In the genomic region with DNA sequence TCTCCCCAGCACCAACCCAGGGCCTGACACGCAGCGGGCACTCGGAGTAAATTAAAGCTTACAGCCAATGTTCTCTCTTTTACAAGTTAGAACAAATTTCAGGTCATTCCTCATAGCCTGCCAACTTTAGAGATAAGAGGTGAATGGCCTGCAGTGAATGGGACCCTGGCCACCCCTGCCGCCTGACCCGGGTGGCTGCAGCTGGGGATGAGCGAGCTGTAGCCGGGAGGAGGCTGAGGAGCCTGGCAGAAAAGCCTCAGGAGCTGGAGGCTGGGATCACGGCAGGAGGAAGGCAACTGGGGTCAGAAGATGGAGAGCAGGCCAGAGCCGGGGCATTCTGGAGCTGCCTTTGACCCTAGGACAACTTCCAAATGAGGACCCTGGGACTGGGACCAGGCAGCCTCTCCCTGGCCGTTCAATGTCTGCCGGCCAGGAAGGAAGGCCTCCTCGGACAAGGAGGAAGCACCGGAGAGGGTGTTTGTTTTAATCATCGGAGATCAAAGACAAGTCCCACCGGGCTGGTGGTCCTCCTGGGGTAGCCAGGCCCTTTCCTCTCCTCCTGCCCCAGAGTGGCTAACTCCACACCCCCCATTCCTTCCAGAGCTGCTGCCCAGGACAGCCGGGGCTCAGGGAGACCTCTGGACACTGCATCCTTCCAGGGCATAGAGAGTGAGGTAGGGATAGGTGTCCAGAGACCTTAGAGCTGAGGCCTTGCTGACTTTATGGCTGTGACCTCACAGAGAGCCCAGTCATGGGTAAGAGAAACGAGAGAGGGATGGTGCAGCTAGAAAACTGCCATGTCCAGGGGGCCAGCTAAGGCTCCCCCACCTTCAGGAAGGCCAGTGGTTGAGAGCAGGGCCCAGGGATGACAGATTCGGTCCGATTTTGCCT, we compare ENCODE assay signal across 20 cellular contexts.
"Had no signal": no experiment of that assay in that cellular context is flagged by ENCODE, and none has a peak within 500 bp of the region (broad histone marks: within the 10 kb centered on the region; RNA-seq: fewer than 3 reads in every experiment).

No MANE protein-coding gene starts in this region.

- ATAC-seq: activated CD8-positive, alpha-beta T cell treated with anti-CD3 and anti-CD28 coated beads, Interleukin-2, amount 10 ng/mL, durations not matched to agents 7 days and 5 days; activated T-cell treated with anti-CD3 and anti-CD28 coated beads, Interleukin-2, amount 50 U/mL, for 72 hours; naive thymus-derived CD8-positive, alpha-beta T cell; sciatic nerve; WTC11 had no signal

- H3K36me3 Mint-ChIP-seq: activated naive CD8-positive, alpha-beta T cell; brain; naive thymus-derived CD8-positive, alpha-beta T cell; WTC11 had no signal

- H3K4me3 Mint-ChIP-seq: activated CD8-positive, alpha-beta T cell treated with anti-CD3 and anti-CD28 coated beads, Interleukin-2, amount 10 ng/mL, durations not matched to agents 7 days and 5 days; activated naive CD8-positive, alpha-beta T cell; activated T-cell treated with anti-CD3 and anti-CD28 coated beads, Interleukin-2, amount 50 U/mL, for 72 hours; brain; central memory CD8-positive, alpha-beta T cell; naive thymus-derived CD8-positive, alpha-beta T cell; WTC11 had no signal

- H3K27ac ChIP-seq: epithelial cell of prostate, thoracic aorta had no signal

- H3K9me3 ChIP-seq: thoracic aorta had no signal

- H3K27ac Mint-ChIP-seq: activated CD8-positive, alpha-beta T cell treated with anti-CD3 and anti-CD28 coated beads, Interleukin-2, amount 10 ng/mL, durations not matched to agents 7 days and 5 days; activated naive CD8-positive, alpha-beta T cell; activated T-cell treated with anti-CD3 and anti-CD28 coated beads, Interleukin-2, amount 50 U/mL, for 72 hours; naive thymus-derived CD8-positive, alpha-beta T cell; progenitor cell of endocrine pancreas; WTC11 had no signal

- H3K9me3 Mint-ChIP-seq: activated T-cell treated with anti-CD3 and anti-CD28 coated beads, Interleukin-2, amount 50 U/mL, for 72 hours; brain; central memory CD8-positive, alpha-beta T cell; naive thymus-derived CD8-positive, alpha-beta T cell; WTC11 had no signal

- DNase-seq: activated CD4-positive, alpha-beta T cell treated with anti-CD3 and anti-CD28 coated beads for 4 hours; activated CD8-positive, alpha-beta memory T cell treated with anti-CD3 and anti-CD28 coated beads, Interleukin-2, amount 50 U/mL, for 48 hours; activated CD8-positive, alpha-beta T cell treated with anti-CD3 and anti-CD28 coated beads, Interleukin-2, amount 10 ng/mL, durations not matched to agents 7 days and 5 days; activated gamma-delta T cell treated with Interleukin-2 at 50 U/mL for 16 hours; activated T-cell treated with anti-CD3 and anti-CD28 coated beads, Interleukin-2, amount 50 U/mL, for 72 hours; amygdala; foreskin melanocyte; nucleus accumbens; stimulated activated CD4-positive, alpha-beta T cell treated with anti-CD3 and anti-CD28 coated beads, Interleukin-12 subunit alpha, Interleukin-12 subunit beta, amount 100 ng/mL, for 4 hours; stimulated activated CD4-positive, alpha-beta T cell treated with anti-CD3 and anti-CD28 coated beads, Interleukin-2, amount 100 ng/mL, for 24 hours; T-helper 2 cell had no signal

- H3K36me3 ChIP-seq: thoracic aorta had no signal

- H3K4me3 ChIP-seq: thoracic aorta had no signal

- H3K27me3 Mint-ChIP-seq: activated naive CD8-positive, alpha-beta T cell; brain; central memory CD8-positive, alpha-beta T cell had no signal
